In the genomic region with DNA sequence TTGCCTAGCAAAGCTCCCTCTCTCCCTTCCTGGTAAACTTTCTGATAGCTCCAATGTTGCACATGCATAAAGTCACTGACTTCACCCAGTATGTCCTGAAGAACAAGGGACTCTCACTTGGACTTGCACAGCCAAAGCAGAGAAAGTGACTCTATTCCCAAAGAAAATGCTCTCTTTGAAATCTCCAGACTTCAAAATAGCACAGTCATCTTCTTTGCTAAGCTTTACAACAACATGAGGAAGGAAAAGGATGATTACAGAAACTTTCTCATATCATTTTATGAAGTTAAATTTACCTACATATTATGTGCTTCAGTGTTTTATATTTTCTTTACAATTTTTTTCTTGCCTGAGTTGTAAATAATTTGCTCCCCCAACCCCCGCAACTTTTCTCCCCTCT, we compare ENCODE assay signal across 23 cellular contexts.
A peak's percentile ranks its signal among the peaks of the same experiment; 100 is the strongest.
DNase-seq lines count a peak whose midpoint lies in the region; ATAC-seq, FAIRE-seq and TF ChIP-seq lines count a peak whose summit lies in the region.
"Had no signal": no experiment of that assay in that cellular context is flagged by ENCODE, and none has a peak within 500 bp of the region (broad histone marks: within the 10 kb centered on the region; RNA-seq: fewer than 3 reads in every experiment).

No MANE protein-coding gene starts in this region.

- peaks cover 7% of the 10 kb centered on the region; the same call in 1 of the 2 replicates for H3K4me1 ChIP-seq in HepG2 (ENCODE audit: insufficient read depth, low read length)
- no peaks in the 10 kb centered on the region for H3K4me1 ChIP-seq in right lobe of liver
- peaks cover 0 to 7% of the 10 kb centered on the region in 2 experiments; a peak in 2 of 5 replicates for H3K4me1 ChIP-seq in K562 (replicated peaks in 1 of 2; ENCODE audit: control insufficient read depth in 2 of 2, insufficient read depth in 2 of 2, low read length in 2 of 2)
- H3K4me1 ChIP-seq: BE2C; BLaER1 treated with 17β-estradiol and CSF1 and Interleukin-3, amounts not matched to agents 10 nM and 100 nM had no signal

- DNase-seq in HepG2 (ENCODE audit: low spot score) (no peak), right lobe of liver (no peak), K562 (ENCODE audit: extremely low read depth in 1 of 4, low spot score in 3 of 4) (no peak), nephron progenitor cell (no peak)
- DNase-seq: ACHN; AML-193; BE2C; CD4-positive, alpha-beta T cell; CD8-positive, alpha-beta memory T cell; DMS53; DMS79 treated with DMSO at 0.1 percent for 48 hours; GF-D8; GOT3; H7; HCEC 1CT had no signal

- H3K9me3 ChIP-seq in HepG2 (ENCODE audit: low read length) (no peaks in the 10 kb centered on the region), right lobe of liver (no peaks in the 10 kb centered on the region), K562 (replicated peaks; ENCODE audit: control insufficient read depth, insufficient read depth, low read depth, low read length) (no peaks in the 10 kb centered on the region)
- H3K9me3 ChIP-seq: BE2C; BLaER1 treated with 17β-estradiol and CSF1 and Interleukin-3, amounts not matched to agents 10 nM and 100 nM had no signal

- TF ChIP-seq CTCF in HepG2 (CRISPR knock-in tag; IDR thresholded peaks at IDR 0.05) (no peak), right lobe of liver (IDR thresholded peaks at IDR 0.05) (no peak), K562 (IDR thresholded peaks at IDR 0.05 in 2 of 3, conservative IDR thresholded peaks at IDR 0.05 in 1 of 3; ENCODE audit: insufficient read depth in 2 of 3, low read depth in 1 of 3, low read length in 3 of 3) (no peak), nephron progenitor cell (IDR thresholded peaks at IDR 0.05) (no peak)

- no peaks in the 10 kb centered on the region for H3K79me2 ChIP-seq in HepG2 (ENCODE audit: insufficient read depth, low read length)
- no peaks in the 10 kb centered on the region for H3K79me2 ChIP-seq in K562 (ENCODE audit: control insufficient read depth, insufficient read depth, low read length)

- H3K27ac Mint-ChIP-seq in nephron progenitor cell = peak overlapping the region; percentile 18
- H3K27ac Mint-ChIP-seq: CD14-positive monocyte; CD4-positive, alpha-beta T cell; CD8-positive, alpha-beta memory T cell had no signal

- no peak overlapping the region for H3K4me2 ChIP-seq in HepG2 (ENCODE audit: low read depth, low read length)
- H3K4me2 ChIP-seq in K562 (ENCODE audit: insufficient read depth, low read length) = no peak overlapping the region
- H3K4me2 ChIP-seq: BLaER1 treated with 17β-estradiol and CSF1 and Interleukin-3, amounts not matched to agents 10 nM and 100 nM had no signal

- H3K9ac ChIP-seq in HepG2 (ENCODE audit: insufficient read depth, low read depth, low read length) (no peak overlapping the region), K562 (ENCODE audit: insufficient read depth in 1 of 2, low read depth in 2 of 2, low read length in 2 of 2) (no peak overlapping the region)
- H3K9ac ChIP-seq: BLaER1 treated with 17β-estradiol and CSF1 and Interleukin-3, amounts not matched to agents 10 nM and 100 nM had no signal

- 92% methylated on average over 1 of the region's 1 CpG for WGBS in HepG2 (ENCODE audit: low lambda C conversion rate)
- WGBS in right lobe of liver (ENCODE audit: insufficient coverage, low coverage, low lambda C conversion rate, missing lambda C conversion rate) = 75% methylated on average over 1 of the region's 1 CpG
- WGBS in K562 (ENCODE audit: insufficient coverage, low coverage, missing lambda C conversion rate) = 50% methylated on average over 1 of the region's 1 CpG

- H4K20me1 ChIP-seq in HepG2 (ENCODE audit: insufficient read depth, low read length) (no peaks in the 10 kb centered on the region), K562 (replicated peaks; ENCODE audit: control insufficient read depth, insufficient read depth, low read length) (no peaks in the 10 kb centered on the region)
- H4K20me1 ChIP-seq: BLaER1 treated with 17β-estradiol and CSF1 and Interleukin-3, amounts not matched to agents 10 nM and 100 nM had no signal

- no peaks in the 10 kb centered on the region for H3K36me3 ChIP-seq in HepG2 (replicated peaks in 1 of 2; ENCODE audit: control insufficient read depth in 1 of 2, insufficient read depth in 2 of 2, low read length in 2 of 2)
- H3K36me3 ChIP-seq in right lobe of liver = no peaks in the 10 kb centered on the region
- no peaks in the 10 kb centered on the region for H3K36me3 ChIP-seq in K562 (ENCODE audit: control insufficient read depth, insufficient read depth, low read length)
- H3K36me3 ChIP-seq: BE2C; BLaER1 treated with 17β-estradiol and CSF1 and Interleukin-3, amounts not matched to agents 10 nM and 100 nM had no signal

- TF ChIP-seq EP300 in HepG2 (IDR thresholded peaks at IDR 0.05; ENCODE audit: low read depth in 2 of 2, low read length in 2 of 2) (no peak), HepG2 (CRISPR knock-in tag; IDR thresholded peaks at IDR 0.05; ENCODE audit: borderline replicate concordance) (no peak), K562 (IDR thresholded peaks at IDR 0.05; ENCODE audit: low read length) (no peak)

- H3K27me3 ChIP-seq in HepG2 (ENCODE audit: control insufficient read depth in 1 of 2, insufficient read depth in 2 of 2, low read length in 2 of 2) (no peaks in the 10 kb centered on the region), right lobe of liver (no peaks in the 10 kb centered on the region), K562 (ENCODE audit: control insufficient read depth in 2 of 2, insufficient read depth in 2 of 2, low read length in 2 of 2) (no peaks in the 10 kb centered on the region)
- H3K27me3 ChIP-seq: BE2C; BLaER1 treated with 17β-estradiol and CSF1 and Interleukin-3, amounts not matched to agents 10 nM and 100 nM had no signal

- H3K9me1 ChIP-seq in K562 (ENCODE audit: control insufficient read depth, insufficient read depth, low read length) = no peaks in the 10 kb centered on the region

- in situ Hi-C loops in HepG2 (cut with HindIII; ENCODE audit: extremely low pct_ligation_motif_present, low pct_unique_long_range_greater_than_20kb) = no loop called here
- in situ Hi-C loops in K562 (cut with MboI) = no loop called here

- no peak overlapping the region for H3K4me3 Mint-ChIP-seq in nephron progenitor cell
- H3K4me3 Mint-ChIP-seq: CD14-positive monocyte; CD4-positive, alpha-beta T cell; CD8-positive, alpha-beta memory T cell had no signal

- H3K4me1 Mint-ChIP-seq in nephron progenitor cell = peaks cover 32% of the 10 kb centered on the region
- H3K4me1 Mint-ChIP-seq: CD8-positive, alpha-beta memory T cell had no signal

- POLR2A ChIA-PET in HepG2 (lab: Yijun Ruan, JAX) (no interaction called here), K562 (lab: Yijun Ruan, JAX) (interaction anchor here (0.6 to 1.2 kb wide), 3 partner anchors 10 to 385 kb away, joined by 3 to 4 read pairs (median 3); no protein-coding TSS in a partner anchor)

- H3K4me3 ChIP-seq in HepG2 (replicated peaks in 1 of 3; ENCODE audit: insufficient read depth in 1 of 3, low read depth in 2 of 3, low read length in 3 of 3) = no peak overlapping the region
- H3K4me3 ChIP-seq in right lobe of liver = no peak overlapping the region
- H3K4me3 ChIP-seq in K562 = no peak overlapping the region
- H3K4me3 ChIP-seq: BLaER1 treated with 17β-estradiol and CSF1 and Interleukin-3, amounts not matched to agents 10 nM and 100 nM had no signal

- no peak overlapping the region for H2AFZ ChIP-seq in HepG2 (ENCODE audit: low read length)
- no peak overlapping the region for H2AFZ ChIP-seq in K562 (ENCODE audit: low read depth, low read length)

- no peak for FAIRE-seq in HepG2 (lab: Jason Lieb, UNC)
- FAIRE-seq in K562 (lab: Jason Lieb, UNC) = no peak
- FAIRE-seq: A204.1, GM12891, GM18507 had no signal

- TF ChIP-seq RAD21 in HepG2 (CRISPR knock-in tag; IDR thresholded peaks at IDR 0.05) (no peak), K562 (CRISPR knock-in tag; conservative IDR thresholded peaks at IDR 0.05 in 1 of 2, IDR thresholded peaks at IDR 0.05 in 1 of 2) (no peak)

- H3K27me3 Mint-ChIP-seq in nephron progenitor cell (ENCODE audit: low read depth, poor library complexity) = no peaks in the 10 kb centered on the region
- H3K27me3 Mint-ChIP-seq: CD4-positive, alpha-beta T cell; CD8-positive, alpha-beta memory T cell had no signal

- TF ChIP-seq POLR2A in HepG2 (IDR thresholded peaks at IDR 0.05; ENCODE audit: insufficient read depth in 1 of 2, low read depth in 2 of 2, low read length in 2 of 2) (no peak), right lobe of liver (IDR thresholded peaks at IDR 0.05) (no peak), K562 (conservative IDR thresholded peaks at IDR 0.05) (no peak)

- no peaks in the 10 kb centered on the region for H3K9me3 Mint-ChIP-seq in nephron progenitor cell
- H3K9me3 Mint-ChIP-seq: CD4-positive, alpha-beta T cell; CD8-positive, alpha-beta memory T cell had no signal

- intact Hi-C loops in HepG2 (cut with micrococcal nuclease; ENCODE audit: unreplicated experiment) (no loop called here), right lobe of liver (cut with DNase I) (no loop called here), K562 (cut with micrococcal nuclease) (no loop called here)

- H3K27ac ChIP-seq in HepG2 (ENCODE audit: extremely low read length, insufficient read depth, low read length) (no peak overlapping the region), right lobe of liver (no peak overlapping the region), K562 (ENCODE audit: extremely low read depth, low read depth, low read length) (no peak overlapping the region)
- H3K27ac ChIP-seq: 22Rv1; BLaER1 treated with 17β-estradiol and CSF1 and Interleukin-3, amounts not matched to agents 10 nM and 100 nM had no signal

- no peak for ATAC-seq in HepG2
- no peak for ATAC-seq in right lobe of liver
- no peak for ATAC-seq in K562
- ATAC-seq in HG02610 (IDR thresholded peaks at IDR 0.05; ENCODE audit: unreplicated experiment) = no peak
- no peak for ATAC-seq in HG03442 (IDR thresholded peaks at IDR 0.05; ENCODE audit: unreplicated experiment)

- CTCF ChIA-PET in HepG2 (lab: Yijun Ruan, JAX; ENCODE audit: low intra/inter-chr PET ratio, low total read pairs) = no interaction called here
- CTCF ChIA-PET in K562 (lab: Yijun Ruan, JAX; ENCODE audit: low intra/inter-chr PET ratio) = no interaction called here

- no peaks in the 10 kb centered on the region for H3K36me3 Mint-ChIP-seq in nephron progenitor cell (ENCODE audit: low read depth)
- H3K36me3 Mint-ChIP-seq: CD14-positive monocyte had no signal

- BruUV-seq in HepG2 (replicated peaks; lab: Mats Ljungman, UMichigan) (no TSS peak), K562 (replicated peaks; lab: Mats Ljungman, UMichigan) (no TSS peak)

TF ChIP-seq in HepG2, 621 proteins besides CTCF, POLR2A, EP300 and RAD21 (continues in another document):
- TF ChIP-seq MAFK (conservative IDR thresholded peaks at IDR 0.05 in 1 of 2, IDR thresholded peaks at IDR 0.05 in 1 of 2; ENCODE audit: low read length in 2 of 2) (peak; percentile 20 to 26; a peak in 1 of 4 replicates), NFE2L2 (IDR thresholded peaks at IDR 0.05; ENCODE audit: low read length) (peak; percentile 51), MAFF (IDR thresholded peaks at IDR 0.05; ENCODE audit: low read depth, low read length) (peak; percentile 10; the same call in 1 of the 2 replicates)
